In the genomic region with DNA sequence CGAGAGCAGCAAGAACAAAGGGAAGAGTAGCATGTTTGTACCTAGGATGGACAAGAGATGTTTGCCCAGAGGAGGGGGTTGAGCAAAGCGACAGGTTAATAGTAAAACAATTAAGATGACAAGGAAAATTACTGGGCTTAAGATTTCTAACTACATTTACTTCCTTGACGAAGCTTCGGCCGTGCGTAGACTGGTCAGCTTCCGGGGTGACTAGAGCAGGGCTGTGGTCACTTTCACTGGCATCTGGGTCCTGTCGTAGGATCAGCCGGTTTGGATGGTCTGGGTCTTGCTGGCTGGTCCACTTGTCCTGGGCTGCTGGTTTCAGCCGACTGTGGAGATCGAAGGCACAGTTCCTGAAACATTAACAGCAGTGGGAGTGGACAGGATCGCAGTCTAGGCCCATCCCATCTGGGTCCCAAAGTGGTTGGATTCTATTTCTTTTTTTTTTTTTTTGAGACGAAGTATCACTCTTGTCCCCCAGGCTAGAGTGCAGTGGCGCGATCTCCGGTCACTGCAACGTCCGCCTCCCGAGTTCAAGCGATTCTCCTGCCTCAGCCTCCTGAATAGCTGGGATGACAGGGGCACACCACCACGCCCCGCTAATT, we compare ENCODE assay signal across 1 cellular context.
TF ChIP-seq lines count a peak whose summit lies in the region.

No MANE protein-coding gene starts in this region.

TF ChIP-seq in K562, 482 proteins besides CTCF, POLR2A, EP300 and RAD21:
- peak in 1 of 2 experiments; percentile 38; a peak in 2 of 4 replicates for TF ChIP-seq MLLT1 (IDR thresholded peaks at IDR 0.05)
- TF ChIP-seq, protein P1, sequence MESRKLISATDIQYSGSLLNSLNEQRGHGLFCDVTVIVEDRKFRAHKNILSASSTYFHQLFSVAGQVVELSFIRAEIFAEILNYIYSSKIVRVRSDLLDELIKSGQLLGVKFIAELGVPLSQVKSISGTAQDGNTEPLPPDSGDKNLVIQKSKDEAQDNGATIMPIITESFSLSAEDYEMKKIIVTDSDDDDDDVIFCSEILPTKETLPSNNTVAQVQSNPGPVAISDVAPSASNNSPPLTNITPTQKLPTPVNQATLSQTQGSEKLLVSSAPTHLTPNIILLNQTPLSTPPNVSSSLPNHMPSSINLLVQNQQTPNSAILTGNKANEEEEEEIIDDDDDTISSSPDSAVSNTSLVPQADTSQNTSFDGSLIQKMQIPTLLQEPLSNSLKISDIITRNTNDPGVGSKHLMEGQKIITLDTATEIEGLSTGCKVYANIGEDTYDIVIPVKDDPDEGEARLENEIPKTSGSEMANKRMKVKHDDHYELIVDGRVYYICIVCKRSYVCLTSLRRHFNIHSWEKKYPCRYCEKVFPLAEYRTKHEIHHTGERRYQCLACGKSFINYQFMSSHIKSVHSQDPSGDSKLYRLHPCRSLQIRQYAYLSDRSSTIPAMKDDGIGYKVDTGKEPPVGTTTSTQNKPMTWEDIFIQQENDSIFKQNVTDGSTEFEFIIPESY (CRISPR knock-in tag; IDR thresholded peaks at IDR 0.05), result peak; percentile 73; the same call in 1 of the 2 replicates
- TF ChIP-seq, protein P2, sequence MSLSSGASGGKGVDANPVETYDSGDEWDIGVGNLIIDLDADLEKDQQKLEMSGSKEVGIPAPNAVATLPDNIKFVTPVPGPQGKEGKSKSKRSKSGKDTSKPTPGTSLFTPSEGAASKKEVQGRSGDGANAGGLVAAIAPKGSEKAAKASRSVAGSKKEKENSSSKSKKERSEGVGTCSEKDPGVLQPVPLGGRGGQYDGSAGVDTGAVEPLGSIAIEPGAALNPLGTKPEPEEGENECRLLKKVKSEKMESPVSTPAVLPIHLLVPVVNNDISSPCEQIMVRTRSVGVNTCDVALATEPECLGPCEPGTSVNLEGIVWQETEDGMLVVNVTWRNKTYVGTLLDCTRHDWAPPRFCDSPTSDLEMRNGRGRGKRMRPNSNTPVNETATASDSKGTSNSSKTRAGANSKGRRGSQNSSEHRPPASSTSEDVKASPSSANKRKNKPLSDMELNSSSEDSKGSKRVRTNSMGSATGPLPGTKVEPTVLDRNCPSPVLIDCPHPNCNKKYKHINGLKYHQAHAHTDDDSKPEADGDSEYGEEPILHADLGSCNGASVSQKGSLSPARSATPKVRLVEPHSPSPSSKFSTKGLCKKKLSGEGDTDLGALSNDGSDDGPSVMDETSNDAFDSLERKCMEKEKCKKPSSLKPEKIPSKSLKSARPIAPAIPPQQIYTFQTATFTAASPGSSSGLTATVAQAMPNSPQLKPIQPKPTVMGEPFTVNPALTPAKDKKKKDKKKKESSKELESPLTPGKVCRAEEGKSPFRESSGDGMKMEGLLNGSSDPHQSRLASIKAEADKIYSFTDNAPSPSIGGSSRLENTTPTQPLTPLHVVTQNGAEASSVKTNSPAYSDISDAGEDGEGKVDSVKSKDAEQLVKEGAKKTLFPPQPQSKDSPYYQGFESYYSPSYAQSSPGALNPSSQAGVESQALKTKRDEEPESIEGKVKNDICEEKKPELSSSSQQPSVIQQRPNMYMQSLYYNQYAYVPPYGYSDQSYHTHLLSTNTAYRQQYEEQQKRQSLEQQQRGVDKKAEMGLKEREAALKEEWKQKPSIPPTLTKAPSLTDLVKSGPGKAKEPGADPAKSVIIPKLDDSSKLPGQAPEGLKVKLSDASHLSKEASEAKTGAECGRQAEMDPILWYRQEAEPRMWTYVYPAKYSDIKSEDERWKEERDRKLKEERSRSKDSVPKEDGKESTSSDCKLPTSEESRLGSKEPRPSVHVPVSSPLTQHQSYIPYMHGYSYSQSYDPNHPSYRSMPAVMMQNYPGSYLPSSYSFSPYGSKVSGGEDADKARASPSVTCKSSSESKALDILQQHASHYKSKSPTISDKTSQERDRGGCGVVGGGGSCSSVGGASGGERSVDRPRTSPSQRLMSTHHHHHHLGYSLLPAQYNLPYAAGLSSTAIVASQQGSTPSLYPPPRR (CRISPR knock-in tag; IDR thresholded peaks at IDR 0.05; ENCODE audit: borderline replicate concordance), result no peak
- TF ChIP-seq PRDM10 (IDR thresholded peaks at IDR 0.05; ENCODE audit: partially characterized antibody), result peak; percentile 55
